ENCODE assay signal across 10 cellular contexts in genomic region chr16:3019594-3020246, GRCh38. TPM values are rescaled to one million over a fixed set of nuclear protein-coding genes. Genes with fewer than 3 reads are reported as not detected.
A peak's percentile ranks its signal among the peaks of the same experiment; 100 is the strongest.
DNase-seq lines count a peak whose midpoint lies in the region; ATAC-seq and TF ChIP-seq lines count a peak whose summit lies in the region.
"Had no signal": no experiment of that assay in that cellular context is flagged by ENCODE, and none has a peak within 500 bp of the region (broad histone marks: within the 10 kb centered on the region; RNA-seq: fewer than 3 reads in every experiment).

No MANE protein-coding gene starts in this region.

- CTCF ChIA-PET in Calu3 (lab: Charles Lee), result interaction anchor here (0.7 to 7.8 kb wide), 5 partner anchors 8 to 50 kb away, joined by 3 to 126 read pairs (median 4); no protein-coding TSS in a partner anchor

- intact Hi-C loops in Calu3 (cut with micrococcal nuclease; ENCODE audit: unreplicated experiment), result loop anchor here (1.0 kb wide), 1 partner anchor 12 kb away; no protein-coding TSS in a partner anchor
- intact Hi-C loops in ovary (cut with DNase I), result loop anchor here in 1 of 4 donors (10.0 kb wide), 1 partner anchor 265 kb away; the partner anchor contains the start of gene ZNF263

- H3K27ac Mint-ChIP-seq in Calu3 (ENCODE audit: unreplicated experiment), result peak overlapping the region; percentile 89

- no peak for ATAC-seq in HG02981 (IDR thresholded peaks at IDR 0.05; ENCODE audit: unreplicated experiment)

- peak overlapping the region; percentile 80 for H3K4me3 Mint-ChIP-seq in Calu3 (ENCODE audit: low read depth, unreplicated experiment)

- H3K9me3 ChIP-seq in OCI-LY3 (ENCODE audit: insufficient read depth, low read length) (no peaks in the 10 kb centered on the region), ovary (no peaks in the 10 kb centered on the region)

- H3K36me3 ChIP-seq in OCI-LY3 (replicated peaks; ENCODE audit: low read depth, low read length) (no peaks in the 10 kb centered on the region), ovary (no peaks in the 10 kb centered on the region)

- peak overlapping the region; percentile 86; the same call in 1 of the 2 replicates for H2AFZ ChIP-seq in OCI-LY3 (ENCODE audit: low read depth, low read length)

- H3K4me3 ChIP-seq in OCI-LY3 (ENCODE audit: low read length), result peak overlapping the region; percentile 90
- H3K4me3 ChIP-seq in epithelial cell of esophagus (ENCODE audit: low read length), result peak overlapping the region; percentile 48
- peak overlapping the region; percentile 60 for H3K4me3 ChIP-seq in ovary

- H3K27ac ChIP-seq in OCI-LY3 (ENCODE audit: low read length), result no peak overlapping the region
- no peak overlapping the region for H3K27ac ChIP-seq in ovary

- H3K9ac ChIP-seq in OCI-LY3 (ENCODE audit: low read length), result no peak overlapping the region; the same call in 1 of the 2 replicates

- no peaks in the 10 kb centered on the region for H3K27me3 Mint-ChIP-seq in Calu3 (ENCODE audit: unreplicated experiment)

- TSS peak; percentile 47 for BruUV-seq in Calu3 (replicated peaks; lab: Mats Ljungman, UMichigan)

- no peaks in the 10 kb centered on the region for H4K20me1 ChIP-seq in OCI-LY3 (ENCODE audit: insufficient read depth, low read length)

- H3K4me1 ChIP-seq in OCI-LY3 (ENCODE audit: low read length) (peaks cover 32% of the 10 kb centered on the region), ovary (ENCODE audit: insufficient read depth) (peaks cover 21% of the 10 kb centered on the region)

- 25 to 38% (median 32%) methylated on average over 36 to 40 of the region's 40 CpGs for WGBS in ovary, 3 donors

- H3K27me3 ChIP-seq in OCI-LY3 (ENCODE audit: low read depth, low read length) (no peaks in the 10 kb centered on the region), ovary (no peaks in the 10 kb centered on the region)

- peak overlapping the region; percentile 96 for H3K4me2 ChIP-seq in OCI-LY3 (ENCODE audit: low read length)

- TF ChIP-seq POLR2A in ovary (IDR thresholded peaks at IDR 0.05), result no peak

- no peaks in the 10 kb centered on the region for H3K9me3 Mint-ChIP-seq in Calu3 (ENCODE audit: low read depth, unreplicated experiment)

- peaks cover 39% of the 10 kb centered on the region for H3K4me1 Mint-ChIP-seq in Calu3 (ENCODE audit: low read depth, unreplicated experiment)

- H3K36me3 Mint-ChIP-seq in Calu3 (ENCODE audit: insufficient read depth, unreplicated experiment), result peaks cover 62% of the 10 kb centered on the region

- DNase-seq in Calu3 (no peak), epithelial cell of esophagus (ENCODE audit: low read depth) (no peak), ovary (no peak), NCI-H187 treated with DMSO at 0.1 percent for 48 hours (lab: John Stamatoyannopoulos, UW) (no peak), GDM1 (lab: John Stamatoyannopoulos, UW) (no peak), NCI-H2029 (lab: John Stamatoyannopoulos, UW) (no peak)
- DNase-seq: SHP77 treated with DMSO at 0.1 percent for 48 hours had no signal

- H3K79me2 ChIP-seq in OCI-LY3 (ENCODE audit: low read length), result no peaks in the 10 kb centered on the region

- TF ChIP-seq EP300 in ovary (IDR thresholded peaks at IDR 0.05), result no peak

- TF ChIP-seq CTCF in Calu3 (IDR thresholded peaks at IDR 0.05; ENCODE audit: unreplicated experiment), result no peak
- TF ChIP-seq CTCF in OCI-LY3 (IDR thresholded peaks at IDR 0.05; ENCODE audit: low read depth, low read length), result no peak
- TF ChIP-seq CTCF in epithelial cell of esophagus (IDR thresholded peaks at IDR 0.05; ENCODE audit: insufficient read depth, low read depth, low read length, missing control alignments), result no peak
- no peak for TF ChIP-seq CTCF in ovary (IDR thresholded peaks at IDR 0.05)

RNA-seq across cellular contexts. Expression of gene TNFRSF12A, which starts 0.4 kb away (rescaled TPM):
- 478 and 509 TPM in 2 replicates for total RNA-seq in Calu3 (2022)
- 10 to 100 TPM in 2 of 7 donors, 1 to 10 TPM in 5; 3.7 to 52.5 (median 8.6) TPM for total RNA-seq in ovary
- polyA plus RNA-seq in ovary, result 1 to 10 TPM; 7.9 to 8.1 TPM

RNA-seq across cellular contexts. Expression of gene CLDN6, which starts 1.7 kb away (rescaled TPM):
- 1.2 and 2.1 TPM in 2 replicates for total RNA-seq in Calu3 (2022)
- 1 to 10 TPM in 1 of 7 donors, not detected in 6; 1.8 TPM for total RNA-seq in ovary
- not detected for polyA plus RNA-seq in ovary
- total RNA-seq: left colon had no signal

RNA-seq across cellular contexts. Expression of gene HCFC1R1, which starts 4.0 kb away (rescaled TPM):
- total RNA-seq in Calu3 (2022) (61.1 and 75.4 TPM in 2 replicates), ovary (10 to 100 TPM; 15.9 to 73.1 (median 55.1) TPM)
- polyA plus RNA-seq in ovary, result 10 to 100 TPM; 27.5 to 82.0 TPM

RNA-seq across cellular contexts. Expression of gene THOC6, which starts 4.1 kb away (rescaled TPM):
- total RNA-seq in Calu3 (2022) (50.8 and 54.4 TPM in 2 replicates), ovary (10 to 100 TPM in 6 of 7 donors, 1 to 10 TPM in 1; 6.7 to 21.0 (median 15.6) TPM)
- 10 to 100 TPM in 1 of 2 donors, 1 to 10 TPM in 1; 3.5 to 14.3 TPM for polyA plus RNA-seq in ovary

RNA-seq across cellular contexts. Expression of gene CLDN9, which starts 7.0 kb away (rescaled TPM):
- 13.5 and 17.8 TPM in 2 replicates for total RNA-seq in Calu3 (2022)
- under 1 TPM in 4 of 7 donors, not detected in 3; 0.11 to 0.24 (median 0.19) TPM for total RNA-seq in ovary
- not detected for polyA plus RNA-seq in ovary
